In the genomic region with DNA sequence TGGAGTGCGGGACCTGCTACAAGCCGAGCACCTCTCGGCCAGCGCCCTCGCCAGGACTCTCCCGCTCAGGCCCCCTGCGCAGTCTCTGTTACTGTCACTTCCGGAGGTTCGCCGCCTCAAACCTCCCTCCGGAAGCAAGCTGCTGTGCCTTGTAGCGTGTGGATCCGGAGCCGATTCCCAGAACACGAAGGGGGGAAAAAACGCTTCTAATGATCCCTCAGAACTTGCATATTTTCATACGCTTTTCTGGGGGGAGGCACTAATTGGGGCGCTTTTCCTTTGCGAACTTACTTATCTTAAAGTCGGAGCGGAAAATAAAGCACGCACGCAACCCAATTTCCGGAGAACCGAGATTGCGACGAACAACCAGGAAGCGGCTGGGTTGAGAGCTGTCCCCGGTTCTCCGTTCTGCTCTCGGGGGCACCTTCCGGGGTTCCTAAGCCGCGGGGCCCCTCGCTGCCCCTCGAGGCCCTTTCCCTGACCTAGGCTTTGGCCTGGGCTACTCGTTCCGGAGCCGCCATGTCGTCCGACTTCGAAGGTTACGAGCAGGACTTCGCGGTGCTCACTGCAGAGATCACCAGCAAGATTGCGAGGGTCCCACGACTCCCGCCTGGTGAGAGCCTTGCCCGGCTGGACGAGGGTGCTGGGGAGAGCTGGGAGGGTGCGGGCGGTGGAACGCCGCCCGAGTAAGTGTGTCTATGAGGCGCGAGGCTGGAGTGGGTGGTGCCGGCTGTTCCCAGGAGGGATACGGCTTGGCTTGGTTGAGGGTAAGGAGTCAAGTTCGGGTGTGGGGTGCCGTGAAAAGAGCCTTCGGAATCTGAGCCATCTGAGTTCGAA, we compare ENCODE assay signal across 7 cellular contexts. TPM values are rescaled to one million over a fixed set of nuclear protein-coding genes. Genes with fewer than 3 reads are reported as not detected.
DNase-seq lines count a peak whose midpoint lies in the region; ATAC-seq, FAIRE-seq and TF ChIP-seq lines count a peak whose summit lies in the region.

TSS of gene VTI1A (plus strand) at position 361 of the 837 bp plus-strand sequence. CDS start at position 520, 159 bp downstream.
TSS of gene ZDHHC6 (minus strand) at position 60 of the 837 bp plus-strand sequence. CDS start 1,478 bp downstream, outside the sequence.

- H3K9ac ChIP-seq in astrocyte (ENCODE audit: low read length), result peak within 1 kb of the TSS; percentile 96

- H3K4me2 ChIP-seq in astrocyte (ENCODE audit: low read length) (peak within 1 kb of the TSS; percentile 96), hepatocyte (peak within 1 kb of the TSS; percentile 93)

- ATAC-seq in HG02840 (IDR thresholded peaks at IDR 0.05; ENCODE audit: low FRiP score, unreplicated experiment), result peak; percentile 85

- under 1% methylated on average over 62 of the region's 63 CpGs for WGBS in hepatocyte (ENCODE audit: low lambda C conversion rate, missing lambda C conversion rate)

- peak within 1 kb of the TSS; percentile 99 for H3K4me3 ChIP-seq in astrocyte (ENCODE audit: insufficient read depth, low read depth, low read length)
- H3K4me3 ChIP-seq in hepatocyte, result peak within 1 kb of the TSS; percentile 99
- peak within 1 kb of the TSS; percentile 96 for H3K4me3 ChIP-seq in retinal pigment epithelial cell (ENCODE audit: low read length)

- H3K36me3 ChIP-seq in astrocyte (ENCODE audit: insufficient read depth, low read length) (peaks cover 17% of the 10 kb centered on the region), hepatocyte (replicated peaks; ENCODE audit: insufficient read depth, low read depth) (no peaks in the 10 kb centered on the region)

- TF ChIP-seq CTCF in astrocyte (IDR thresholded peaks at IDR 0.05; ENCODE audit: insufficient read depth, low read depth, low read length), result no peak
- peak; percentile 23 for TF ChIP-seq CTCF in hepatocyte (IDR thresholded peaks at IDR 0.05; ENCODE audit: poor library complexity)
- peak; percentile 27 for TF ChIP-seq CTCF in retinal pigment epithelial cell (conservative IDR thresholded peaks at IDR 0.05; ENCODE audit: low read depth, low read length)

- H3K9me3 Mint-ChIP-seq in T-helper 2 cell treated with Interferon-gamma antibody and Interleukin-4, amounts not matched to agents 5 μg/mL and 100 μg/mL, for 36 hours, result no peaks in the 10 kb centered on the region
- no peaks in the 10 kb centered on the region for H3K9me3 Mint-ChIP-seq in astrocyte (ENCODE audit: unreplicated experiment)

- peak within 1 kb of the TSS; percentile 98 for H3K27ac Mint-ChIP-seq in T-helper 2 cell treated with Interferon-gamma antibody and Interleukin-4, amounts not matched to agents 5 μg/mL and 100 μg/mL, for 36 hours
- peak within 1 kb of the TSS; percentile 96 for H3K27ac Mint-ChIP-seq in astrocyte (ENCODE audit: unreplicated experiment)

- H3K36me3 Mint-ChIP-seq in T-helper 2 cell treated with Interferon-gamma antibody and Interleukin-4, amounts not matched to agents 5 μg/mL and 100 μg/mL, for 36 hours (ENCODE audit: low read depth), result peaks cover 25% of the 10 kb centered on the region
- no peaks in the 10 kb centered on the region for H3K36me3 Mint-ChIP-seq in astrocyte (ENCODE audit: low read depth, unreplicated experiment)

- peak within 1 kb of the TSS; percentile 97 for H3K27ac ChIP-seq in astrocyte (ENCODE audit: low read depth, low read length)
- peak within 1 kb of the TSS; percentile 98 for H3K27ac ChIP-seq in hepatocyte

- H3K4me1 ChIP-seq in astrocyte (ENCODE audit: insufficient read depth, low read length) (peaks cover 5% of the 10 kb centered on the region), hepatocyte (ENCODE audit: insufficient read depth) (peaks cover 14% of the 10 kb centered on the region)

- H3K4me1 Mint-ChIP-seq in T-helper 2 cell treated with Interferon-gamma antibody and Interleukin-4, amounts not matched to agents 5 μg/mL and 100 μg/mL, for 36 hours (ENCODE audit: low read depth), result peaks cover 33% of the 10 kb centered on the region
- peaks cover 9% of the 10 kb centered on the region for H3K4me1 Mint-ChIP-seq in astrocyte (ENCODE audit: low read depth, unreplicated experiment)

- H3K79me2 ChIP-seq in astrocyte (ENCODE audit: insufficient read depth, low read length) (peaks cover 59% of the 10 kb centered on the region), hepatocyte (peaks cover 59% of the 10 kb centered on the region)

- peak; percentile 90 for TF ChIP-seq POLR2A in GM15510 (IDR thresholded peaks at IDR 0.05; ENCODE audit: borderline replicate concordance, extremely low read depth, insufficient read length)

- H3K4me3 Mint-ChIP-seq in T-helper 2 cell treated with Interferon-gamma antibody and Interleukin-4, amounts not matched to agents 5 μg/mL and 100 μg/mL, for 36 hours, result peak within 1 kb of the TSS; percentile 96
- H3K4me3 Mint-ChIP-seq in astrocyte (ENCODE audit: unreplicated experiment), result peak within 1 kb of the TSS; percentile 93

- peaks cover 11% of the 10 kb centered on the region for H4K20me1 ChIP-seq in astrocyte (ENCODE audit: insufficient read depth, low read length)
- no peaks in the 10 kb centered on the region for H4K20me1 ChIP-seq in hepatocyte (ENCODE audit: insufficient read depth, poor library complexity, severe bottlenecking)

- H3K9me3 ChIP-seq in astrocyte (ENCODE audit: insufficient read depth, low read depth, low read length) (no peaks in the 10 kb centered on the region), hepatocyte (ENCODE audit: low read depth) (no peaks in the 10 kb centered on the region)

- H3K27me3 Mint-ChIP-seq in T-helper 2 cell treated with Interferon-gamma antibody and Interleukin-4, amounts not matched to agents 5 μg/mL and 100 μg/mL, for 36 hours (ENCODE audit: low read depth), result no peaks in the 10 kb centered on the region
- H3K27me3 Mint-ChIP-seq in astrocyte (ENCODE audit: low read depth, unreplicated experiment), result no peaks in the 10 kb centered on the region

- no peaks in the 10 kb centered on the region for H3K9me2 ChIP-seq in hepatocyte (replicated peaks; ENCODE audit: insufficient read depth)

- no peak for FAIRE-seq in astrocyte (lab: Jason Lieb, UNC)

- no peaks in the 10 kb centered on the region for H3K27me3 ChIP-seq in astrocyte (ENCODE audit: insufficient read depth, low read length)
- H3K27me3 ChIP-seq in hepatocyte, result no peaks in the 10 kb centered on the region

- H2AFZ ChIP-seq in astrocyte (ENCODE audit: low read depth, low read length) (peak within 1 kb of the TSS; percentile 99), hepatocyte (peak within 1 kb of the TSS; percentile 96)

- DNase-seq in NCI-H146 (lab: John Stamatoyannopoulos, UW), result peak; percentile 85
- peak; percentile 83 for DNase-seq in T-helper 2 cell treated with Interferon-gamma antibody and Interleukin-4, amounts not matched to agents 5 μg/mL and 100 μg/mL, for 36 hours (ENCODE audit: low spot score)
- DNase-seq in astrocyte (ENCODE audit: low read depth), result peak; percentile 79
- peak; percentile 93 for DNase-seq in hepatocyte (ENCODE audit: low spot score)
- peak; percentile 40 for DNase-seq in retinal pigment epithelial cell (ENCODE audit: low read depth)

RNA-seq across cellular contexts. Expression of gene VTI1A, which starts in this region (rescaled TPM):
- 33.3 and 33.5 TPM in 2 replicates for total RNA-seq in astrocyte
- 31.1 and 39.8 TPM in 2 replicates for total RNA-seq in hepatocyte
- polyA plus RNA-seq in hepatocyte, result 20.4 and 26.2 TPM in 2 replicates

RNA-seq across cellular contexts. Expression of gene ZDHHC6, which starts in this region (rescaled TPM):
- total RNA-seq in astrocyte, result 21.6 and 24.8 TPM in 2 replicates
- total RNA-seq in hepatocyte, result 33.0 and 56.4 TPM in 2 replicates
- 31.7 and 44.2 TPM in 2 replicates for polyA plus RNA-seq in hepatocyte

Comparison
In these comparisons a context has a peak if more than half of its experiments do, and no peak if none do; other contexts are left out.
1. Peak in every context shown above with its lines: DNase-seq, ATAC-seq, H3K4me3 ChIP-seq and H3K27ac ChIP-seq.
2. DNase-seq: peak in every context shown above with its lines; median percentile 93 in hepatocyte; 85 in NCI-H146; 83 in T-helper 2 cell treated with Interferon-gamma antibody and Interleukin-4, amounts not matched to agents 5 μg/mL and 100 μg/mL, for 36 hours; 79 in astrocyte; 40 in retinal pigment epithelial cell.